18 cellular contexts compared by ENCODE assay signal in the genomic region with DNA sequence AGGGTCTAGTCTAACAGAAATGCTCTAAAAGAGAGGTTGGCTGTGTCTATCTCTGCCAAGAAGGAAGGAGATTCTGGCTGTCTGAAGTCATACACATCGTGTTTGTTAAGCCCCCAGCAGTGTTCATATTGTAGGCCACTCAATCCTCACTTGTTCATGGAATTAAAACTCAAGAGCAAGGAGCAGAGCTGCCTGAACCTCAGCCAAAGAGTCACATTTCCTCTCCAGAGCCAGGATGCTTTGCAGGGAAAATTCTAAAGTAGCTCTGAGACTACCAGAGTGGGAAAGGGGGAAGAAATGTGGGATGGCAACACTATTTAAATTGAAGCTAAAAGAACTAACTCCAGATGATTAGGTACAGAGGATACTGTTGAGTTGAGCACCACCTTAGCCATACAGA.
"Had no signal": no experiment of that assay in that cellular context is flagged by ENCODE, and none has a peak within 500 bp of the region (broad histone marks: within the 10 kb centered on the region; RNA-seq: fewer than 3 reads in every experiment).

No MANE protein-coding gene starts in this region.

- H3K27me3 Mint-ChIP-seq: activated T-helper 17 cell treated with anti-CD3 and anti-CD28 coated beads, Interleukin-2, amount 50 U/mL, for 72 hours; stimulated activated naive B cell treated with anti-CD40 and anti-IgM and Interleukin-4, amounts not matched to agents 10 μg/mL and 1 μg/mL and 100 μg/mL, for 72 hours; T-cell had no signal

- ATAC-seq: activated CD4-positive, alpha-beta T cell treated with anti-CD3 and anti-CD28 coated beads for 36 hours; activated CD8-positive, alpha-beta memory T cell treated with anti-CD3 and anti-CD28 coated beads, Interleukin-2, amount 10 ng/mL, durations not matched to agents 7 days and 5 days; activated T-helper 17 cell treated with anti-CD3 and anti-CD28 coated beads, Interleukin-2, amount 50 U/mL, for 72 hours; natural killer cell; stimulated activated naive B cell treated with anti-CD40 and anti-IgM and Interleukin-4, amounts not matched to agents 10 μg/mL and 1 μg/mL and 100 μg/mL, for 72 hours; T-cell; WTC11 had no signal

- H3K27ac Mint-ChIP-seq: activated CD4-positive, alpha-beta T cell treated with anti-CD3 and anti-CD28 coated beads for 36 hours; activated CD8-positive, alpha-beta memory T cell treated with anti-CD3 and anti-CD28 coated beads, Interleukin-2, amount 10 ng/mL, durations not matched to agents 7 days and 5 days; stimulated activated naive B cell treated with anti-CD40 and anti-IgM and Interleukin-4, amounts not matched to agents 10 μg/mL and 1 μg/mL and 100 μg/mL, for 72 hours; T-cell; WTC11 had no signal

- H3K4me3 Mint-ChIP-seq: activated CD4-positive, alpha-beta T cell treated with anti-CD3 and anti-CD28 coated beads for 36 hours; activated CD8-positive, alpha-beta memory T cell treated with anti-CD3 and anti-CD28 coated beads, Interleukin-2, amount 10 ng/mL, durations not matched to agents 7 days and 5 days; natural killer cell; stimulated activated naive B cell treated with anti-CD40 and anti-IgM and Interleukin-4, amounts not matched to agents 10 μg/mL and 1 μg/mL and 100 μg/mL, for 72 hours; T-cell; WTC11 had no signal

- H3K36me3 ChIP-seq: adrenal gland, sigmoid colon, thoracic aorta had no signal

- H3K27ac ChIP-seq: adrenal gland, dorsolateral prefrontal cortex, sigmoid colon, thoracic aorta had no signal

- H3K4me3 ChIP-seq: adrenal gland, dorsolateral prefrontal cortex, sigmoid colon, thoracic aorta had no signal

- DNase-seq: activated CD4-positive, alpha-beta T cell treated with anti-CD3 and anti-CD28 coated beads for 36 hours; activated CD4-positive, alpha-beta T cell treated with anti-CD3 and anti-CD28 coated beads, Interleukin-2, amount 50 U/mL, for 48 hours; activated CD8-positive, alpha-beta memory T cell treated with anti-CD3 and anti-CD28 coated beads, Interleukin-2, amount 10 ng/mL, durations not matched to agents 7 days and 5 days; activated naive CD4-positive, alpha-beta T cell treated with anti-CD3 and anti-CD28 coated beads, Interleukin-2, amount 50 U/mL, for 16 hours; activated T-cell treated with anti-CD3 and anti-CD28 coated beads, Interleukin-2, amount 50 U/mL, for 1 hour; adrenal gland; mesendoderm; natural killer cell; occipital lobe; posterior cingulate gyrus; sigmoid colon; stimulated activated CD4-positive, alpha-beta T cell treated with anti-CD3 and anti-CD28 coated beads, Interleukin-4, amount 100 ng/mL, for 4 hours; stimulated activated naive B cell treated with anti-CD40 and anti-IgM and Interleukin-4, amounts not matched to agents 10 μg/mL and 1 μg/mL and 100 μg/mL, for 72 hours; T-cell had no signal

- H3K9me3 Mint-ChIP-seq: activated T-helper 17 cell treated with anti-CD3 and anti-CD28 coated beads, Interleukin-2, amount 50 U/mL, for 72 hours; natural killer cell; T-cell; WTC11 had no signal

- H3K36me3 Mint-ChIP-seq: natural killer cell; stimulated activated naive B cell treated with anti-CD40 and anti-IgM and Interleukin-4, amounts not matched to agents 10 μg/mL and 1 μg/mL and 100 μg/mL, for 72 hours; T-cell; WTC11 had no signal

- H3K9me3 ChIP-seq: adrenal gland, sigmoid colon, thoracic aorta had no signal

- H3K4me1 ChIP-seq: sigmoid colon had no signal
